In genomic region chr10:93199221-93199681, GRCh38 we compare ENCODE assay signal across 9 cellular contexts.
A peak's percentile ranks its signal among the peaks of the same experiment; 100 is the strongest.
DNase-seq lines count a peak whose midpoint lies in the region; ATAC-seq and TF ChIP-seq lines count a peak whose summit lies in the region.
"Had no signal": no experiment of that assay in that cellular context is flagged by ENCODE, and none has a peak within 500 bp of the region (broad histone marks: within the 10 kb centered on the region; RNA-seq: fewer than 3 reads in every experiment).

No MANE protein-coding gene starts in this region.

- intact Hi-C loops in Panc1 (cut with micrococcal nuclease; ENCODE audit: unreplicated experiment): no loop called here
- intact Hi-C loops in activated CD4-positive, alpha-beta memory T cell treated with anti-CD3 and anti-CD28 coated beads for 36 hours (cut with micrococcal nuclease): no loop called here

- in situ Hi-C loops in Panc1 (cut with HindIII; ENCODE audit: low pct_unique_long_range_greater_than_20kb, low sequenced_read_pairs): no loop called here

- no peak for TF ChIP-seq CTCF in Panc1 (IDR thresholded peaks at IDR 0.05)

- no peak overlapping the region for H3K27ac Mint-ChIP-seq in activated CD4-positive, alpha-beta memory T cell treated with anti-CD3 and anti-CD28 coated beads for 36 hours

- peak overlapping the region; percentile 51 for H3K27ac ChIP-seq in Panc1 (ENCODE audit: low read length)

- POLR2A ChIA-PET in Panc1 (lab: Charles Lee): no interaction called here
- POLR2A ChIA-PET in activated CD4-positive, alpha-beta memory T cell treated with anti-CD3 and anti-CD28 coated beads for 36 hours (lab: Charles Lee): no interaction called here

- no TSS peak for BruUV-seq in Panc1 (replicated peaks; lab: Mats Ljungman, UMichigan)

- CTCF ChIA-PET in Panc1 (lab: Charles Lee): interaction anchor here (0.6 kb wide), 1 partner anchor 339 kb away, joined by 3 read pairs; no protein-coding TSS in a partner anchor
- CTCF ChIA-PET in activated CD4-positive, alpha-beta memory T cell treated with anti-CD3 and anti-CD28 coated beads for 36 hours (lab: Charles Lee): no interaction called here

- DNase-seq in EL (peak; percentile 75), Panc1 (ENCODE audit: low read depth, low spot score) (peak; percentile 13), fibroblast of peridontal ligament (ENCODE audit: extremely low read depth) (peak; percentile 55), non-pigmented ciliary epithelial cell (ENCODE audit: low read depth) (peak; percentile 65)
- no peak for DNase-seq in activated CD4-positive, alpha-beta memory T cell treated with anti-CD3 and anti-CD28 coated beads for 36 hours

- H3K4me1 Mint-ChIP-seq in activated CD4-positive, alpha-beta memory T cell treated with anti-CD3 and anti-CD28 coated beads for 36 hours (ENCODE audit: low read depth): peaks cover 4% of the 10 kb centered on the region

- H3K4me1 ChIP-seq in Panc1 (ENCODE audit: control insufficient read depth, insufficient read depth, low read length): peaks cover 16% of the 10 kb centered on the region

- no peaks in the 10 kb centered on the region for H3K36me3 ChIP-seq in Panc1 (ENCODE audit: control insufficient read depth, insufficient read depth, low read length)

- no peaks in the 10 kb centered on the region for H3K9me3 Mint-ChIP-seq in activated CD4-positive, alpha-beta memory T cell treated with anti-CD3 and anti-CD28 coated beads for 36 hours
- H3K9me3 Mint-ChIP-seq: neural crest cell had no signal

- ATAC-seq in Panc1 (peak; percentile 82), HG03460 (IDR thresholded peaks at IDR 0.05; ENCODE audit: unreplicated experiment) (no peak), HG02623 (IDR thresholded peaks at IDR 0.05; ENCODE audit: unreplicated experiment) (no peak), GM18858 (IDR thresholded peaks at IDR 0.05; ENCODE audit: unreplicated experiment) (no peak)

- no peaks in the 10 kb centered on the region for H3K36me3 Mint-ChIP-seq in activated CD4-positive, alpha-beta memory T cell treated with anti-CD3 and anti-CD28 coated beads for 36 hours

- H3K27me3 Mint-ChIP-seq in activated CD4-positive, alpha-beta memory T cell treated with anti-CD3 and anti-CD28 coated beads for 36 hours: peaks cover 11% of the 10 kb centered on the region

- no peak overlapping the region for H3K4me3 Mint-ChIP-seq in activated CD4-positive, alpha-beta memory T cell treated with anti-CD3 and anti-CD28 coated beads for 36 hours
- H3K4me3 Mint-ChIP-seq: neural crest cell had no signal

- no peaks in the 10 kb centered on the region for H3K9me3 ChIP-seq in Panc1 (ENCODE audit: control insufficient read depth, insufficient read depth, low read depth, low read length)

- H3K27me3 ChIP-seq in Panc1 (ENCODE audit: control insufficient read depth, insufficient read depth, low read length): peaks cover 3% of the 10 kb centered on the region; the same call in 1 of the 2 replicates

- peak overlapping the region; percentile 4 to 50 for H3K4me3 ChIP-seq in Panc1 (ENCODE audit: low read depth in 2 of 2, low read length in 2 of 2)
